Comparison of ENCODE assay signal across 1 cellular context in the genomic region with DNA sequence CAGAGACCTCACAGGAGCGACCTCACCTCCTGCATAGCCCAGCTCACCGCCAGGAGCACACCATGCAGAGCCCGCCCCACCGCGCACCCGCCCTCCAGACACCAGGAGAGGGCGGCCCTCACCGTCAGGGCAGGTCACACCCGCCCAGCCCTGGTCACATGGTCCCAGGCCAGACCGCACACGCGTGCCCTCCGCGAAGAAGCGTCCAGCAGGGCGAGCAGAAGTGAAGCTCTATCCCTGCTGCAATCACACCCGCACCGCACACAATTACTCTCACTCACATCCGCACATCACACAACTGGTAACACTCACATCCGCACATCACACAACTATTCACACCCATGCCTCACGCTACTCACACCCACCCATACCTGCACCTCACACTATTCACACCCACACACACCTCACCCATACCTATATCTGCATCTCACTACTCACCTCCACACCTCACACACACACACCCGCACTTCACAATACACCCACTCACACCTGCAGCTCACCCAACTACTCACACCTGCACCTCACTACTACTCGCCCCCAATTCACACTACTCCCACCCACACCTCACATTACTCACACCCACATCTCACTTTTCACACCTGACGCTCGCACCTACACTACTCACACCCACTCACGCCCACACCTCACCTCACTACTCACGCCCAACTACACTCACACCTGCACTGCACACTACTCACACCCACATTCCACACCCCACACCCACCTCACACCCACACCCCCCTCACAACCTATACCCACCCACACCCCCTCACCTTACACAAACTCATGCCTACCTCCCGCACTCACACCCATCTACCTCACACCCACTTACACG.
TF ChIP-seq lines count a peak whose summit lies in the region.

No MANE protein-coding gene starts in this region.

TF ChIP-seq in GM12878, 131 proteins besides CTCF, POLR2A, EP300 and RAD21:
- TF ChIP-seq, protein P1, sequence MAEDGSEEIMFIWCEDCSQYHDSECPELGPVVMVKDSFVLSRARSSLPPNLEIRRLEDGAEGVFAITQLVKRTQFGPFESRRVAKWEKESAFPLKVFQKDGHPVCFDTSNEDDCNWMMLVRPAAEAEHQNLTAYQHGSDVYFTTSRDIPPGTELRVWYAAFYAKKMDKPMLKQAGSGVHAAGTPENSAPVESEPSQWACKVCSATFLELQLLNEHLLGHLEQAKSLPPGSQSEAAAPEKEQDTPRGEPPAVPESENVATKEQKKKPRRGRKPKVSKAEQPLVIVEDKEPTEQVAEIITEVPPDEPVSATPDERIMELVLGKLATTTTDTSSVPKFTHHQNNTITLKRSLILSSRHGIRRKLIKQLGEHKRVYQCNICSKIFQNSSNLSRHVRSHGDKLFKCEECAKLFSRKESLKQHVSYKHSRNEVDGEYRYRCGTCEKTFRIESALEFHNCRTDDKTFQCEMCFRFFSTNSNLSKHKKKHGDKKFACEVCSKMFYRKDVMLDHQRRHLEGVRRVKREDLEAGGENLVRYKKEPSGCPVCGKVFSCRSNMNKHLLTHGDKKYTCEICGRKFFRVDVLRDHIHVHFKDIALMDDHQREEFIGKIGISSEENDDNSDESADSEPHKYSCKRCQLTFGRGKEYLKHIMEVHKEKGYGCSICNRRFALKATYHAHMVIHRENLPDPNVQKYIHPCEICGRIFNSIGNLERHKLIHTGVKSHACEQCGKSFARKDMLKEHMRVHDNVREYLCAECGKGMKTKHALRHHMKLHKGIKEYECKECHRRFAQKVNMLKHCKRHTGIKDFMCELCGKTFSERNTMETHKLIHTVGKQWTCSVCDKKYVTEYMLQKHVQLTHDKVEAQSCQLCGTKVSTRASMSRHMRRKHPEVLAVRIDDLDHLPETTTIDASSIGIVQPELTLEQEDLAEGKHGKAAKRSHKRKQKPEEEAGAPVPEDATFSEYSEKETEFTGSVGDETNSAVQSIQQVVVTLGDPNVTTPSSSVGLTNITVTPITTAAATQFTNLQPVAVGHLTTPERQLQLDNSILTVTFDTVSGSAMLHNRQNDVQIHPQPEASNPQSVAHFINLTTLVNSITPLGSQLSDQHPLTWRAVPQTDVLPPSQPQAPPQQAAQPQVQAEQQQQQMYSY (CRISPR knock-in tag; IDR thresholded peaks at IDR 0.05): no peak
- no peak for TF ChIP-seq ZNF24 (IDR thresholded peaks at IDR 0.05)
- no peak for TF ChIP-seq NBN (IDR thresholded peaks at IDR 0.05)
- TF ChIP-seq, protein P2, sequence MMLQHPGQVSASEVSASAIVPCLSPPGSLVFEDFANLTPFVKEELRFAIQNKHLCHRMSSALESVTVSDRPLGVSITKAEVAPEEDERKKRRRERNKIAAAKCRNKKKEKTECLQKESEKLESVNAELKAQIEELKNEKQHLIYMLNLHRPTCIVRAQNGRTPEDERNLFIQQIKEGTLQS (IDR thresholded peaks at IDR 0.05; ENCODE audit: borderline replicate concordance, extremely low read depth, low read depth, low read length): no peak
- TF ChIP-seq, protein P3, sequence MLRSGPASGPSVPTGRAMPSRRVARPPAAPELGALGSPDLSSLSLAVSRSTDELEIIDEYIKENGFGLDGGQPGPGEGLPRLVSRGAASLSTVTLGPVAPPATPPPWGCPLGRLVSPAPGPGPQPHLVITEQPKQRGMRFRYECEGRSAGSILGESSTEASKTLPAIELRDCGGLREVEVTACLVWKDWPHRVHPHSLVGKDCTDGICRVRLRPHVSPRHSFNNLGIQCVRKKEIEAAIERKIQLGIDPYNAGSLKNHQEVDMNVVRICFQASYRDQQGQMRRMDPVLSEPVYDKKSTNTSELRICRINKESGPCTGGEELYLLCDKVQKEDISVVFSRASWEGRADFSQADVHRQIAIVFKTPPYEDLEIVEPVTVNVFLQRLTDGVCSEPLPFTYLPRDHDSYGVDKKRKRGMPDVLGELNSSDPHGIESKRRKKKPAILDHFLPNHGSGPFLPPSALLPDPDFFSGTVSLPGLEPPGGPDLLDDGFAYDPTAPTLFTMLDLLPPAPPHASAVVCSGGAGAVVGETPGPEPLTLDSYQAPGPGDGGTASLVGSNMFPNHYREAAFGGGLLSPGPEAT (IDR thresholded peaks at IDR 0.05; ENCODE audit: low read depth): no peak
- TF ChIP-seq, protein P4, sequence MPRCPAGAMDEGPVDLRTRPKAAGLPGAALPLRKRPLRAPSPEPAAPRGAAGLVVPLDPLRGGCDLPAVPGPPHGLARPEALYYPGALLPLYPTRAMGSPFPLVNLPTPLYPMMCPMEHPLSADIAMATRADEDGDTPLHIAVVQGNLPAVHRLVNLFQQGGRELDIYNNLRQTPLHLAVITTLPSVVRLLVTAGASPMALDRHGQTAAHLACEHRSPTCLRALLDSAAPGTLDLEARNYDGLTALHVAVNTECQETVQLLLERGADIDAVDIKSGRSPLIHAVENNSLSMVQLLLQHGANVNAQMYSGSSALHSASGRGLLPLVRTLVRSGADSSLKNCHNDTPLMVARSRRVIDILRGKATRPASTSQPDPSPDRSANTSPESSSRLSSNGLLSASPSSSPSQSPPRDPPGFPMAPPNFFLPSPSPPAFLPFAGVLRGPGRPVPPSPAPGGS (IDR thresholded peaks at IDR 0.05; ENCODE audit: borderline replicate concordance, insufficient read depth, low read depth, low read length, poor library complexity, severe bottlenecking): peak; percentile 95
- TF ChIP-seq, protein P5, sequence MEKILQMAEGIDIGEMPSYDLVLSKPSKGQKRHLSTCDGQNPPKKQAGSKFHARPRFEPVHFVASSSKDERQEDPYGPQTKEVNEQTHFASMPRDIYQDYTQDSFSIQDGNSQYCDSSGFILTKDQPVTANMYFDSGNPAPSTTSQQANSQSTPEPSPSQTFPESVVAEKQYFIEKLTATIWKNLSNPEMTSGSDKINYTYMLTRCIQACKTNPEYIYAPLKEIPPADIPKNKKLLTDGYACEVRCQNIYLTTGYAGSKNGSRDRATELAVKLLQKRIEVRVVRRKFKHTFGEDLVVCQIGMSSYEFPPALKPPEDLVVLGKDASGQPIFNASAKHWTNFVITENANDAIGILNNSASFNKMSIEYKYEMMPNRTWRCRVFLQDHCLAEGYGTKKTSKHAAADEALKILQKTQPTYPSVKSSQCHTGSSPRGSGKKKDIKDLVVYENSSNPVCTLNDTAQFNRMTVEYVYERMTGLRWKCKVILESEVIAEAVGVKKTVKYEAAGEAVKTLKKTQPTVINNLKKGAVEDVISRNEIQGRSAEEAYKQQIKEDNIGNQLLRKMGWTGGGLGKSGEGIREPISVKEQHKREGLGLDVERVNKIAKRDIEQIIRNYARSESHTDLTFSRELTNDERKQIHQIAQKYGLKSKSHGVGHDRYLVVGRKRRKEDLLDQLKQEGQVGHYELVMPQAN (conservative IDR thresholded peaks at IDR 0.05): no peak
- TF ChIP-seq TCF3 (IDR thresholded peaks at IDR 0.05; ENCODE audit: borderline replicate concordance, insufficient read depth, low read depth, low read length): peak; percentile 80; the same call in 1 of the 2 replicates
- no peak for TF ChIP-seq GATAD2B (conservative IDR thresholded peaks at IDR 0.05; ENCODE audit: low read depth)
- TF ChIP-seq NFIC (IDR thresholded peaks at IDR 0.05; ENCODE audit: low read depth, low read length): no peak
- no peak for TF ChIP-seq ZNF207 (IDR thresholded peaks at IDR 0.05; ENCODE audit: borderline replicate concordance)
- TF ChIP-seq CBX5 (IDR thresholded peaks at IDR 0.05; ENCODE audit: low read depth): no peak
- TF ChIP-seq, protein P6, sequence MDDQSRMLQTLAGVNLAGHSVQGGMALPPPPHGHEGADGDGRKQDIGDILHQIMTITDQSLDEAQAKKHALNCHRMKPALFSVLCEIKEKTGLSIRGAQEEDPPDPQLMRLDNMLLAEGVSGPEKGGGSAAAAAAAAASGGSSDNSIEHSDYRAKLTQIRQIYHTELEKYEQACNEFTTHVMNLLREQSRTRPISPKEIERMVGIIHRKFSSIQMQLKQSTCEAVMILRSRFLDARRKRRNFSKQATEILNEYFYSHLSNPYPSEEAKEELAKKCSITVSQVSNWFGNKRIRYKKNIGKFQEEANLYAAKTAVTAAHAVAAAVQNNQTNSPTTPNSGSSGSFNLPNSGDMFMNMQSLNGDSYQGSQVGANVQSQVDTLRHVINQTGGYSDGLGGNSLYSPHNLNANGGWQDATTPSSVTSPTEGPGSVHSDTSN (IDR thresholded peaks at IDR 0.05; ENCODE audit: insufficient replicate concordance, low read depth, low read length): peak; percentile 44
- TF ChIP-seq ZZZ3 (IDR thresholded peaks at IDR 0.05; ENCODE audit: control insufficient read depth, insufficient read length, low read depth): no peak
- no peak for TF ChIP-seq SPI1 (IDR thresholded peaks at IDR 0.05; ENCODE audit: borderline replicate concordance, insufficient read depth, low read depth, low read length)
- TF ChIP-seq, protein P7, sequence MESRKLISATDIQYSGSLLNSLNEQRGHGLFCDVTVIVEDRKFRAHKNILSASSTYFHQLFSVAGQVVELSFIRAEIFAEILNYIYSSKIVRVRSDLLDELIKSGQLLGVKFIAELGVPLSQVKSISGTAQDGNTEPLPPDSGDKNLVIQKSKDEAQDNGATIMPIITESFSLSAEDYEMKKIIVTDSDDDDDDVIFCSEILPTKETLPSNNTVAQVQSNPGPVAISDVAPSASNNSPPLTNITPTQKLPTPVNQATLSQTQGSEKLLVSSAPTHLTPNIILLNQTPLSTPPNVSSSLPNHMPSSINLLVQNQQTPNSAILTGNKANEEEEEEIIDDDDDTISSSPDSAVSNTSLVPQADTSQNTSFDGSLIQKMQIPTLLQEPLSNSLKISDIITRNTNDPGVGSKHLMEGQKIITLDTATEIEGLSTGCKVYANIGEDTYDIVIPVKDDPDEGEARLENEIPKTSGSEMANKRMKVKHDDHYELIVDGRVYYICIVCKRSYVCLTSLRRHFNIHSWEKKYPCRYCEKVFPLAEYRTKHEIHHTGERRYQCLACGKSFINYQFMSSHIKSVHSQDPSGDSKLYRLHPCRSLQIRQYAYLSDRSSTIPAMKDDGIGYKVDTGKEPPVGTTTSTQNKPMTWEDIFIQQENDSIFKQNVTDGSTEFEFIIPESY (IDR thresholded peaks at IDR 0.05): no peak
- no peak for TF ChIP-seq HDAC2 (IDR thresholded peaks at IDR 0.05)
- TF ChIP-seq POU2F2 (IDR thresholded peaks at IDR 0.05; ENCODE audit: borderline replicate concordance, low read depth, low read length): no peak
